ENCODE assay signal across 28 cellular contexts in genomic region chr17:80433916-80434666, GRCh38. TPM values are rescaled to one million over a fixed set of nuclear protein-coding genes. Genes with fewer than 3 reads are reported as not detected.
"Had no signal": no experiment of that assay in that cellular context is flagged by ENCODE, and none has a peak within 500 bp of the region (broad histone marks: within the 10 kb centered on the region; RNA-seq: fewer than 3 reads in every experiment).

No MANE protein-coding gene starts in this region.

- H3K4me1 ChIP-seq: colonic mucosa, gastrocnemius medialis, heart right ventricle, left lung, lower lobe of right lung had no signal

- H3K27ac ChIP-seq: colonic mucosa, epithelial cell of prostate, esophagus squamous epithelium, gastrocnemius medialis, heart right ventricle, left lung, lower lobe of right lung had no signal

- H3K4me3 ChIP-seq: colonic mucosa, esophagus squamous epithelium, gastrocnemius medialis, heart right ventricle, left lung, lower lobe of right lung had no signal

- H3K36me3 ChIP-seq: colonic mucosa had no signal

- FAIRE-seq: endometrium, islet of Langerhans, keratinocyte had no signal

- H3K9me3 ChIP-seq: colonic mucosa, esophagus squamous epithelium, gastrocnemius medialis, heart right ventricle, left lung, lower lobe of right lung had no signal

- H3K9me3 Mint-ChIP-seq: dendritic cell treated with granulocyte-macrophage colony-stimulating factor and Interleukin-4, amounts not matched to agents 40 ng/mL and 50 ng/mL, for 4 days; effector memory CD8-positive, alpha-beta T cell; endodermal cell; mesothelial cell of epicardium had no signal

- H3K4me3 Mint-ChIP-seq: dendritic cell treated with granulocyte-macrophage colony-stimulating factor and Interleukin-4, amounts not matched to agents 40 ng/mL and 50 ng/mL, for 4 days; effector memory CD8-positive, alpha-beta T cell; endodermal cell; mesothelial cell of epicardium had no signal

- H3K36me3 Mint-ChIP-seq: mesothelial cell of epicardium had no signal

- H3K27me3 ChIP-seq: colonic mucosa, esophagus squamous epithelium, gastrocnemius medialis, heart right ventricle, left lung had no signal

- H3K27ac Mint-ChIP-seq: dendritic cell treated with granulocyte-macrophage colony-stimulating factor and Interleukin-4, amounts not matched to agents 40 ng/mL and 50 ng/mL, for 4 days; effector memory CD8-positive, alpha-beta T cell; endodermal cell; mesothelial cell of epicardium had no signal

- H3K27me3 Mint-ChIP-seq: dendritic cell treated with granulocyte-macrophage colony-stimulating factor and Interleukin-4, amounts not matched to agents 40 ng/mL and 50 ng/mL, for 4 days; effector memory CD8-positive, alpha-beta T cell had no signal

- DNase-seq: colonic mucosa; cortex of kidney; effector CD8-positive, alpha-beta T cell; effector memory CD8-positive, alpha-beta T cell; endodermal cell; erythroblast; esophagus squamous epithelium; foreskin fibroblast; foreskin melanocyte; gastrocnemius medialis; glutamatergic neuron; head of caudate nucleus; heart right ventricle; hippocampal formation; left cardiac atrium; mesenchymal stem cell had no signal

- ATAC-seq: effector memory CD8-positive, alpha-beta T cell; esophagus mucosa; gastrocnemius medialis; heart right ventricle; left cardiac atrium; left lung; left ventricle myocardium superior; lower lobe of right lung had no signal

- H3K4me1 Mint-ChIP-seq: endodermal cell, mesothelial cell of epicardium had no signal

RNA-seq across cellular contexts. Expression of gene NPTX1, which starts 42.3 kb away (rescaled TPM):
- total RNA-seq: esophagus mucosa, heart right ventricle, kidney epithelial cell, left cardiac atrium, left ventricle myocardium superior, mesenteric fat pad had no signal
